8 cellular contexts compared by ENCODE assay signal in the genomic region with DNA sequence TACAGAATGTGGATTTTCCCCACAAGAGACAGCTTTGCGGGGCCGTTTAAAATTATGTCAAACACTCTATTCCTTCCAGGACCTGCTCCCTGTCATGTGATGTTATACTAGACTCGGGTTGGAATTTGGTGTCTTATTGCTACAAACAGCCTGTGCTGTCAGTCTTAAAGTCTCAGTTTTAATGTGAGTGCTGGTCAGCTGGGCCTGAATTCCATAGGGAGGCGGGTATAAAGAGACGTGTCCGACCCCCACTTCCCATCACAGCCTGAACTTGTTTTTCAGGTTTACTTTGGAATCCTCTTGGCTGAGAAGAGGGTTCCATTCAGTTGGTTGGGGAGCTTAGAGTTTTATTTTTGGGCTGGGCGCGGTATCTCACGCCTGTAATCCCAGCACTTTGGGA.
DNase-seq lines count a peak whose midpoint lies in the region; FAIRE-seq and TF ChIP-seq lines count a peak whose summit lies in the region.
"Not testable (repeated sequence)": the region's sequence is repeated elsewhere in the genome, so short reads cannot be mapped to it uniquely, and the experiment has no call there.

No MANE protein-coding gene starts in this region.

- DNase-seq in ELF-1 (ENCODE audit: low read depth, low spot score): peak; percentile 72
- DNase-seq in LoVo (ENCODE audit: low spot score): peak; percentile 20
- not testable (repeated sequence) for DNase-seq in chondrocyte (ENCODE audit: low spot score); mesothelial cell of epicardium (ENCODE audit: low spot score in 2 of 2, unreplicated experiment in 2 of 2); uterus
- peak; percentile 65 for DNase-seq in hepatocyte (ENCODE audit: low spot score)
- peak; percentile 48 for DNase-seq in retinal pigment epithelial cell (ENCODE audit: low read depth)

- WGBS in hepatocyte (ENCODE audit: low lambda C conversion rate, missing lambda C conversion rate): 20% methylated on average over 9 of the region's 9 CpGs

- not testable (repeated sequence) for H3K9me2 ChIP-seq in hepatocyte (replicated peaks; ENCODE audit: insufficient read depth)

- not testable (repeated sequence) for H2AFZ ChIP-seq in hepatocyte

- not testable (repeated sequence) for H3K79me2 ChIP-seq in hepatocyte

- not testable (repeated sequence) for H3K27me3 Mint-ChIP-seq in chondrocyte (ENCODE audit: low read depth); mesothelial cell of epicardium (ENCODE audit: low read depth)

- H3K4me1 ChIP-seq in hepatocyte (ENCODE audit: insufficient read depth): peaks cover 33% of the 10 kb centered on the region
- not testable (repeated sequence) for H3K4me1 ChIP-seq in uterus

- not testable (repeated sequence) for H3K9me3 Mint-ChIP-seq in chondrocyte (ENCODE audit: low read depth); mesothelial cell of epicardium

- not testable (repeated sequence) for H3K27me3 ChIP-seq in hepatocyte, uterus

- not testable (repeated sequence) for H3K36me3 Mint-ChIP-seq in chondrocyte (ENCODE audit: low read depth); mesothelial cell of epicardium

- H3K4me3 ChIP-seq in hepatocyte; retinal pigment epithelial cell (ENCODE audit: low read length); uterus: not testable (repeated sequence)

- FAIRE-seq in TTC549 (lab: Jason Lieb, UNC): peak; percentile 63

- not testable (repeated sequence) for H3K9me3 ChIP-seq in hepatocyte (ENCODE audit: low read depth); uterus

- not testable (repeated sequence) for TF ChIP-seq POLR2A in uterus (IDR thresholded peaks at IDR 0.05)

- not testable (repeated sequence) for H3K4me3 Mint-ChIP-seq in chondrocyte (ENCODE audit: unreplicated experiment)
- H3K4me3 Mint-ChIP-seq in mesothelial cell of epicardium: peak overlapping the region; percentile 17

- H3K27ac ChIP-seq in hepatocyte (peak overlapping the region; percentile 95), uterus (peak overlapping the region; percentile 90 to 92)

- H3K4me2 ChIP-seq in hepatocyte: not testable (repeated sequence)

- H3K27ac Mint-ChIP-seq in chondrocyte (ENCODE audit: unreplicated experiment) (peak overlapping the region; percentile 89), mesothelial cell of epicardium (peak overlapping the region; percentile 93)

- H3K36me3 ChIP-seq in hepatocyte (replicated peaks; ENCODE audit: insufficient read depth, low read depth); uterus: not testable (repeated sequence)

- not testable (repeated sequence) for H4K20me1 ChIP-seq in hepatocyte (ENCODE audit: insufficient read depth, poor library complexity, severe bottlenecking)

- intact Hi-C loops in uterus (cut with DNase I; ENCODE audit: low total_unique reads): not testable (repeated sequence)

- TF ChIP-seq CTCF in chondrocyte (IDR thresholded peaks at IDR 0.05); hepatocyte (IDR thresholded peaks at IDR 0.05; ENCODE audit: poor library complexity); mesothelial cell of epicardium (IDR thresholded peaks at IDR 0.05; ENCODE audit: unreplicated experiment); retinal pigment epithelial cell (conservative IDR thresholded peaks at IDR 0.05; ENCODE audit: low read depth, low read length); uterus (IDR thresholded peaks at IDR 0.05): not testable (repeated sequence)

- H3K4me1 Mint-ChIP-seq in chondrocyte (ENCODE audit: low read depth) (peaks cover 49% of the 10 kb centered on the region), mesothelial cell of epicardium (peaks cover 45% of the 10 kb centered on the region)
